Comparison of ENCODE assay signal across 12 cellular contexts in the genomic region with DNA sequence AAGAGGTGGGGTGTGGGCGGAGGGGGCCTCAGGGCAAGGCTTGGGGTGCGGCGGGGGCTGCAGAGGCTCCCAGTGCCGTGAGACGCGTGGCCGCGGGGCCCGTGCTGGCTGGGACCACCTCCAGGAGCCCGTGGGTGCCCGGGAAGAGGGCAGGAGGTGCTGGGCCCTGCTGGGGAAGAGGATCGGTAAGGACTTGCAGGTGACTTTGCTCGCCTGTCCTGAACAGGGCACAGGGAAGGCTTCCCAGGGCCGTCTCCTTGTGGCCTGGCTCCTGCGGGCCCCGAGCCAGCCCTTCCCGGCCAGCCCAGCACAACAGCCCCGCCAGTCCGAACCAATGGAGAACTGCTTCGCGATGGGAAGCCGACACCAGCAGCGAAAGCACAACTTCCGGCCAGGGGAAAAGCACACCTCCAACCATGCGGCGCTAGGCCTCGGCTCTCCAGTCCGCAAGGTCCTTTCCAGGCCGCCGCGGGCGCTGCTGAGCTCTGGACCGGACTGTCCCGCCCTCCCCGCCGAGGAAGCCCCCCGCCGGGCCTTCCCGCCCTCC. TPM values are rescaled to one million over a fixed set of nuclear protein-coding genes. Genes with fewer than 3 reads are reported as not detected.
"Had no signal": no experiment of that assay in that cellular context is flagged by ENCODE, and none has a peak within 500 bp of the region (broad histone marks: within the 10 kb centered on the region; RNA-seq: fewer than 3 reads in every experiment).

No MANE protein-coding gene starts in this region.

- H3K4me1 Mint-ChIP-seq: endodermal cell, nephron had no signal

- H3K27me3 ChIP-seq: sigmoid colon, thyroid gland, uterus had no signal

- H3K27ac Mint-ChIP-seq: endodermal cell, memory B cell, nephron had no signal

- H3K4me1 ChIP-seq: left lung, uterus had no signal

- DNase-seq: activated naive CD8-positive, alpha-beta T cell treated with anti-CD3 and anti-CD28 coated beads, Interleukin-2, amount 10 ng/mL, durations not matched to agents 7 days and 5 days; activated T-cell treated with anti-CD3 and anti-CD28 coated beads for 4 hours; aorta; endodermal cell; left lung; sigmoid colon; thyroid gland; uterus had no signal

- H3K4me3 ChIP-seq: left lung, sigmoid colon, thyroid gland, uterus had no signal

- H3K4me3 Mint-ChIP-seq: endodermal cell; memory B cell; nephron; T-helper 2 cell treated with Interferon-gamma antibody and Interleukin-4, amounts not matched to agents 5 μg/mL and 100 μg/mL, for 36 hours had no signal

- H3K36me3 ChIP-seq: left lung, sigmoid colon, thyroid gland, uterus had no signal

- H3K27me3 Mint-ChIP-seq: activated naive CD8-positive, alpha-beta T cell treated with anti-CD3 and anti-CD28 coated beads, Interleukin-2, amount 10 ng/mL, durations not matched to agents 7 days and 5 days had no signal

- H3K27ac ChIP-seq: sigmoid colon had no signal

- H3K36me3 Mint-ChIP-seq: activated naive CD8-positive, alpha-beta T cell treated with anti-CD3 and anti-CD28 coated beads, Interleukin-2, amount 10 ng/mL, durations not matched to agents 7 days and 5 days had no signal

RNA-seq across cellular contexts. Expression of a gene that starts 32.3 kb away (rescaled TPM):
- total RNA-seq: bronchial epithelial cell, endodermal cell had no signal
